ENCODE assay signal across 15 cellular contexts in genomic region chr4:118917582-118917981, GRCh38. TPM values are rescaled to one million over a fixed set of nuclear protein-coding genes. Genes with fewer than 3 reads are reported as not detected.
DNase-seq lines count a peak whose midpoint lies in the region; ATAC-seq and TF ChIP-seq lines count a peak whose summit lies in the region.
"Had no signal": no experiment of that assay in that cellular context is flagged by ENCODE, and none has a peak within 500 bp of the region (broad histone marks: within the 10 kb centered on the region; RNA-seq: fewer than 3 reads in every experiment).

No MANE protein-coding gene starts in this region.

- 6 to 18% methylated on average over 2 of the region's 2 CpGs for WGBS in gastroesophageal sphincter (ENCODE audit: low coverage in 1 of 2), 2 donors

- no peak overlapping the region for H3K9ac ChIP-seq in skeletal muscle satellite cell (ENCODE audit: low read depth, low read length)

- ATAC-seq in SK-N-SH treated with all-trans-retinoic acid at 6 μM for 48 hours, result peak; percentile 11; the same call in 2 of the 3 replicates
- ATAC-seq in gastroesophageal sphincter, result no peak
- no peak for ATAC-seq in left lobe of liver
- ATAC-seq: stimulated activated naive CD8-positive, alpha-beta T cell treated with anti-CD3 and anti-CD28 coated beads, Interleukin-15, amount 100 ng/mL, for 72 hours had no signal

- no peaks in the 10 kb centered on the region for H3K27me3 ChIP-seq in gastroesophageal sphincter
- no peaks in the 10 kb centered on the region for H3K27me3 ChIP-seq in skeletal muscle satellite cell (ENCODE audit: control insufficient read depth, insufficient read depth, low read length)

- TF ChIP-seq EP300 in gastroesophageal sphincter (IDR thresholded peaks at IDR 0.05), result no peak

- H3K4me3 ChIP-seq in gastroesophageal sphincter (no peak overlapping the region), skeletal muscle satellite cell (ENCODE audit: low read length) (peak overlapping the region; percentile 11)

- H3K4me1 ChIP-seq in gastroesophageal sphincter (peaks cover 13 to 94% (median 31%) of the 10 kb centered on the region in 3 donors), skeletal muscle satellite cell (ENCODE audit: control insufficient read depth, insufficient read depth, low read length) (peaks cover 30% of the 10 kb centered on the region)

- peak overlapping the region; percentile 81 to 99 (median 94) for H3K27ac ChIP-seq in gastroesophageal sphincter
- H3K27ac ChIP-seq: epithelial cell of prostate had no signal

- H3K4me2 ChIP-seq in skeletal muscle satellite cell (ENCODE audit: low read length), result peak overlapping the region; percentile 48

- TF ChIP-seq POLR2A in gastroesophageal sphincter (IDR thresholded peaks at IDR 0.05), result no peak

- TF ChIP-seq CTCF in gastroesophageal sphincter (IDR thresholded peaks at IDR 0.05), result no peak

- DNase-seq in EL (peak; percentile 18), left lobe of liver (ENCODE audit: low spot score) (no peak), NCI-H1436 (lab: John Stamatoyannopoulos, UW) (no peak), globus pallidus (ENCODE audit: low spot score) (no peak), DMS 273 treated with DMSO at 0.1 percent for 48 hours (lab: John Stamatoyannopoulos, UW) (no peak)
- DNase-seq: activated CD4-positive, CD25-positive, alpha-beta regulatory T cell treated with anti-CD3 and anti-CD28 coated beads, Interleukin-2, amount 50 U/mL, for 72 hours; activated effector memory CD4-positive, alpha-beta T cell treated with Interleukin-2 at 50 U/mL for 16 hours; anterior cingulate cortex; NCI-H187; SHP77; stimulated activated naive CD8-positive, alpha-beta T cell treated with anti-CD3 and anti-CD28 coated beads, Interleukin-15, amount 100 ng/mL, for 72 hours had no signal

- H3K36me3 ChIP-seq in gastroesophageal sphincter, result no peaks in the 10 kb centered on the region
- no peaks in the 10 kb centered on the region for H3K36me3 ChIP-seq in skeletal muscle satellite cell (ENCODE audit: insufficient read depth, low read length)

- no peaks in the 10 kb centered on the region for H3K9me3 ChIP-seq in gastroesophageal sphincter
- no peaks in the 10 kb centered on the region for H3K9me3 ChIP-seq in skeletal muscle satellite cell (replicated peaks; ENCODE audit: low read length)

TF ChIP-seq in SK-N-SH treated with all-trans-retinoic acid at 6 μM for 48 hours, 23 proteins besides CTCF, POLR2A, EP300 and RAD21:
- TF ChIP-seq TOX (CRISPR knock-in tag; IDR thresholded peaks at IDR 0.05; ENCODE audit: borderline replicate concordance), result 0 out of 2 replicates have a peak, but pooled peaks have one; percentile 12
- TF ChIP-seq GLIS3 (CRISPR knock-in tag; IDR thresholded peaks at IDR 0.05), result no peak
- TF ChIP-seq ZC3H10 (CRISPR knock-in tag; IDR thresholded peaks at IDR 0.05), result 0 out of 2 replicates have a peak, but pooled peaks have one; percentile 34
- no peak for TF ChIP-seq CREB5 (CRISPR knock-in tag; IDR thresholded peaks at IDR 0.05; ENCODE audit: low read depth)
- TF ChIP-seq BACH2 (CRISPR knock-in tag; IDR thresholded peaks at IDR 0.05; ENCODE audit: borderline replicate concordance), result no peak
- TF ChIP-seq CSRNP3 (CRISPR knock-in tag; IDR thresholded peaks at IDR 0.05), result no peak
- no peak for TF ChIP-seq PATZ1 (CRISPR knock-in tag; IDR thresholded peaks at IDR 0.05; ENCODE audit: borderline replicate concordance)
- no peak for TF ChIP-seq ZFP3 (CRISPR knock-in tag; IDR thresholded peaks at IDR 0.05)
- no peak for TF ChIP-seq OSR1 (CRISPR knock-in tag; IDR thresholded peaks at IDR 0.05)
- no peak for TF ChIP-seq PPARA (CRISPR knock-in tag; IDR thresholded peaks at IDR 0.05; ENCODE audit: borderline replicate concordance)
- no peak for TF ChIP-seq ZNF565 (CRISPR knock-in tag; conservative IDR thresholded peaks at IDR 0.05; ENCODE audit: low read depth)
- TF ChIP-seq ZFP30 (CRISPR knock-in tag; IDR thresholded peaks at IDR 0.05), result no peak
- TF ChIP-seq ISL1 (CRISPR knock-in tag; IDR thresholded peaks at IDR 0.05), result peak; percentile 69
- TF ChIP-seq ESRRG (CRISPR knock-in tag; IDR thresholded peaks at IDR 0.05), result no peak
- no peak for TF ChIP-seq TSHZ2 (CRISPR knock-in tag; IDR thresholded peaks at IDR 0.05)
TF ChIP-seq in SK-N-SH treated with all-trans-retinoic acid at 6 μM for 48 hours: peak in this region for 3.

RNA-seq across cellular contexts. Expression of gene SYNPO2, which starts 28.9 kb away (rescaled TPM):
- total RNA-seq in gastroesophageal sphincter (1,000 to 10,000 TPM; 1,547 to 3,168 (median 2,047) TPM), left lobe of liver (3.6 TPM)
- total RNA-seq in skeletal muscle satellite cell (2012; rRNA removed), result 3.0 and 7.0 TPM in 2 replicates

Comparison
In these comparisons a context has a peak if more than half of its experiments do, and no peak if none do; other contexts are left out.
1. RNA of gene SYNPO2, which starts 28.9 kb away (total RNA-seq): 1,547 to 3,168 TPM in gastroesophageal sphincter; 3.6 TPM in left lobe of liver (single experiment); every median in the first group is over 100 times any median in the second.